1 cellular context compared by ENCODE assay signal in the genomic region with DNA sequence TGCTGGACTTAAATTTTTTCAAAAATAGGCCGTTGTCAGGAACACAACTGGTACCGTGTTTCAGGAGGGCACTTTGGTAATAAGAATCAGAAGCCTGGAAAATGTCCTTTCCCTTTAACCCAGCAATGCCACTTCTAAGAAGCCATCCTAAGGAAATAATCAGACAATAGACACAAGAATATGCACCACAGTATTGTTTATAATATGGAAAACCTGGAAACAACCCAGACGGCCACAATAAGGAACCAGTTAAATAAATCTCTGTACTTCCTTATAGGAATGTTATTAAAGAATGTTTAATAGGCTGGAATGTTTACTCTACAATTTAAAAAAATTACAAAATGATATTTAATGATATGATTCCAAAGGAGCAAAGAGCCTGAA.
TF ChIP-seq lines count a peak whose summit lies in the region.

No MANE protein-coding gene starts in this region.

TF ChIP-seq in K562, 482 proteins besides CTCF, POLR2A, EP300 and RAD21:
- TF ChIP-seq, protein P1, sequence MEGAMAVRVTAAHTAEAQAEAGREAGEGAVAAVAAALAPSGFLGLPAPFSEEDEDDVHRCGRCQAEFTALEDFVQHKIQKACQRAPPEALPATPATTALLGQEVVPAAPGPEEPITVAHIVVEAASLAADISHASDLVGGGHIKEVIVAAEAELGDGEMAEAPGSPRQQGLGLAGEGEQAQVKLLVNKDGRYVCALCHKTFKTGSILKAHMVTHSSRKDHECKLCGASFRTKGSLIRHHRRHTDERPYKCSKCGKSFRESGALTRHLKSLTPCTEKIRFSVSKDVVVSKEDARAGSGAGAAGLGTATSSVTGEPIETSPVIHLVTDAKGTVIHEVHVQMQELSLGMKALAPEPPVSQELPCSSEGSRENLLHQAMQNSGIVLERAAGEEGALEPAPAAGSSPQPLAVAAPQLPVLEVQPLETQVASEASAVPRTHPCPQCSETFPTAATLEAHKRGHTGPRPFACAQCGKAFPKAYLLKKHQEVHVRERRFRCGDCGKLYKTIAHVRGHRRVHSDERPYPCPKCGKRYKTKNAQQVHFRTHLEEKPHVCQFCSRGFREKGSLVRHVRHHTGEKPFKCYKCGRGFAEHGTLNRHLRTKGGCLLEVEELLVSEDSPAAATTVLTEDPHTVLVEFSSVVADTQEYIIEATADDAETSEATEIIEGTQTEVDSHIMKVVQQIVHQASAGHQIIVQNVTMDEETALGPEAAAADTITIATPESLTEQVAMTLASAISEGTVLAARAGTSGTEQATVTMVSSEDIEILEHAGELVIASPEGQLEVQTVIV (CRISPR knock-in tag; IDR thresholded peaks at IDR 0.05; ENCODE audit: borderline replicate concordance) = no peak
- no peak for TF ChIP-seq ZNF282 (CRISPR knock-in tag; IDR thresholded peaks at IDR 0.05)
